ENCODE assay signal across 16 cellular contexts in the genomic region with DNA sequence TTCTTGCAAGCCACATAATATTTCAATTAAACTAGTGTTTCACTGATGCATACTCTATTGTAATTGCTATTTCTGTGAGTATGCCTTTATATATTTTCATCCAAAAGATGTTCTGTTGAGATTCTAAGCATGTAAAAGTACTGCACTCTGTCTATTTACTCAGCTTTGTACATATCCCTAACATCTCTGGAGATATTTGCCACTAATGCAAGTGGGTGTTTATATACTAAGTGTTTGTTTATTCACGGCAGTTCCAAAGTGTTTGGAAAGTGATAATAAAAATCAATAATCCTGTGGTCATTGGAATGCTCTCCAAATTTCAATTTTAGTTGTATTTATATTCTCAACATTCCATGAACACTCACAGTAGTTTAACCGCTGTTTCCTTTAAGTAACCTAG.
"Had no signal": no experiment of that assay in that cellular context is flagged by ENCODE, and none has a peak within 500 bp of the region (broad histone marks: within the 10 kb centered on the region; RNA-seq: fewer than 3 reads in every experiment).

No MANE protein-coding gene starts in this region.

- H3K27me3 ChIP-seq: esophagus squamous epithelium, upper lobe of left lung had no signal

- H3K4me3 ChIP-seq: esophagus squamous epithelium, thoracic aorta, upper lobe of left lung had no signal

- H3K27ac ChIP-seq: esophagus squamous epithelium, thoracic aorta, upper lobe of left lung had no signal

- H3K9me3 ChIP-seq: esophagus squamous epithelium, thoracic aorta, upper lobe of left lung had no signal

- FAIRE-seq: TTC549 had no signal

- H3K36me3 ChIP-seq: esophagus squamous epithelium, thoracic aorta, upper lobe of left lung had no signal

- DNase-seq: activated CD4-positive, alpha-beta T cell treated with anti-CD3 and anti-CD28 coated beads for 36 hours; activated CD4-positive, alpha-beta T cell treated with anti-CD3 and anti-CD28 coated beads, Interleukin-2, amount 50 U/mL, for 48 hours; activated naive CD4-positive, alpha-beta T cell; activated naive CD8-positive, alpha-beta T cell treated with anti-CD3 and anti-CD28 coated beads, Interleukin-2, amount 10 ng/mL, durations not matched to agents 7 days and 5 days; amygdala; caudate nucleus; effector memory CD8-positive, alpha-beta T cell; esophagus squamous epithelium; left ventricle myocardium superior; nephron progenitor cell; nucleus accumbens; stimulated activated naive B cell treated with anti-CD40 and anti-IgM and Interleukin-4, amounts not matched to agents 10 μg/mL and 1 μg/mL and 100 μg/mL, for 72 hours; upper lobe of left lung had no signal

- ATAC-seq: activated CD4-positive, alpha-beta T cell treated with anti-CD3 and anti-CD28 coated beads for 36 hours; effector memory CD8-positive, alpha-beta T cell; left ventricle myocardium superior; stimulated activated naive B cell treated with anti-CD40 and anti-IgM and Interleukin-4, amounts not matched to agents 10 μg/mL and 1 μg/mL and 100 μg/mL, for 72 hours; WTC11 had no signal

- H3K4me1 ChIP-seq: esophagus squamous epithelium had no signal
